Comparison of ENCODE assay signal across 8 cellular contexts in genomic region chr7:5422324-5423271, GRCh38. TPM values are rescaled to one million over a fixed set of nuclear protein-coding genes. Genes with fewer than 3 reads are reported as not detected.
DNase-seq lines count a peak whose midpoint lies in the region; ATAC-seq lines count a peak whose summit lies in the region.

No MANE protein-coding gene starts in this region.

- in situ Hi-C loops in SK-MEL-5 (cut with HindIII; ENCODE audit: low pct_unique_long_range_greater_than_20kb, low sequenced_read_pairs): no loop called here

- H3K4me1 ChIP-seq in endocrine pancreas (ENCODE audit: control insufficient read depth, insufficient read depth, low read length) (no peaks in the 10 kb centered on the region), mucosa of stomach (ENCODE audit: control insufficient read depth, insufficient read depth, low read length) (peaks cover 18% of the 10 kb centered on the region)

- no peaks in the 10 kb centered on the region for H3K36me3 ChIP-seq in endocrine pancreas (ENCODE audit: control insufficient read depth, insufficient read depth, low read length)
- no peaks in the 10 kb centered on the region for H3K36me3 ChIP-seq in mucosa of stomach (ENCODE audit: control insufficient read depth, insufficient read depth, low read length)

- intact Hi-C loops in Right ventricle myocardium inferior (cut with DNase I): loop anchor here (5.0 kb wide), 2 partner anchors 55 to 280 kb away; no protein-coding TSS in a partner anchor
- intact Hi-C loops in left cardiac atrium (cut with DNase I): no loop called here

- H3K4me3 ChIP-seq in endocrine pancreas (ENCODE audit: control insufficient read depth, insufficient read depth, low read length) (peak overlapping the region; percentile 75), mucosa of stomach (ENCODE audit: low read length) (peak overlapping the region; percentile 21)

- ATAC-seq in Right ventricle myocardium inferior (no peak), left cardiac atrium (no peak), HG02798 (IDR thresholded peaks at IDR 0.05; ENCODE audit: poor library complexity, unreplicated experiment) (no peak), HG03196 (IDR thresholded peaks at IDR 0.05; ENCODE audit: unreplicated experiment) (no peak)

- H3K27me3 ChIP-seq in endocrine pancreas (ENCODE audit: control insufficient read depth, insufficient read depth, low read length) (no peaks in the 10 kb centered on the region), mucosa of stomach (ENCODE audit: control insufficient read depth, insufficient read depth, low read length) (no peaks in the 10 kb centered on the region)

- H3K9me3 ChIP-seq in endocrine pancreas (ENCODE audit: control insufficient read depth, low read length) (no peaks in the 10 kb centered on the region), mucosa of stomach (ENCODE audit: control insufficient read depth, low read length) (no peaks in the 10 kb centered on the region)

- peak overlapping the region; percentile 78 for H3K9ac ChIP-seq in endocrine pancreas (ENCODE audit: control insufficient read depth, insufficient read depth, low read length)
- H3K9ac ChIP-seq in mucosa of stomach (ENCODE audit: low read length): peak overlapping the region; percentile 92

- DNase-seq in Right ventricle myocardium inferior (ENCODE audit: missing footprints): peak; percentile 64
- no peak for DNase-seq in left cardiac atrium
- DNase-seq in SK-MEL-5 (ENCODE audit: low read depth, low spot score): peak; percentile 36
- DNase-seq in NCI-H128 (lab: John Stamatoyannopoulos, UW; ENCODE audit: unreplicated experiment): no peak

RNA-seq across cellular contexts. Expression of gene TNRC18, which starts 1.0 kb away (rescaled TPM):
- total RNA-seq in Right ventricle myocardium inferior: 34.8 TPM
- 10 to 100 TPM; 39.4 to 44.7 TPM for total RNA-seq in left cardiac atrium
- 40.8 and 44.4 TPM in 2 replicates for total RNA-seq in SK-MEL-5 (2014; rRNA removed; shearing (Covaris generic))
- polyA plus RNA-seq in SK-MEL-5 (2015; cell fraction: cytosol; rRNA removed): 245 and 313 TPM in 2 replicates
- 106 and 120 TPM in 2 replicates for polyA plus RNA-seq in SK-MEL-5 (2015; cell fraction: nucleus; rRNA removed)

Comparison
In these comparisons a context has a peak if more than half of its experiments do, and no peak if none do; other contexts are left out.
1. DNase-seq: peak in Right ventricle myocardium inferior (single experiment) and SK-MEL-5 (single experiment); none in left cardiac atrium (single experiment) and NCI-H128 (single experiment).